ENCODE assay signal across 8 cellular contexts in genomic region chr3:66582721-66583141, GRCh38.
DNase-seq lines count a peak whose midpoint lies in the region; ATAC-seq and TF ChIP-seq lines count a peak whose summit lies in the region.

No MANE protein-coding gene starts in this region.

- ATAC-seq in GM18505 (IDR thresholded peaks at IDR 0.05; ENCODE audit: unreplicated experiment) (peak; percentile 98), HG02852 (IDR thresholded peaks at IDR 0.05; ENCODE audit: unreplicated experiment) (peak; percentile 95)

- DNase-seq in SJCRH30 (peak; percentile 28 to 47), astrocyte of the spinal cord (ENCODE audit: low read depth, low spot score) (peak; percentile 72), NCI-H2171 treated with DMSO at 0.1 percent for 48 hours (lab: John Stamatoyannopoulos, UW) (no peak), hepatic stellate cell (ENCODE audit: low spot score) (no peak), cerebellar nuclear complex (lab: John Stamatoyannopoulos, UW) (no peak)
- peak; percentile 43 for DNase-seq in stimulated activated CD8-positive, alpha-beta memory T cell treated with anti-CD3 and anti-CD28 coated beads, Interleukin-4, amount 100 ng/mL, for 48 hours

- TF ChIP-seq POLR2A in GM18505 (IDR thresholded peaks at IDR 0.05; ENCODE audit: borderline replicate concordance, extremely low read depth, insufficient read depth, insufficient read length): no peak

- no peaks in the 10 kb centered on the region for H3K9me3 ChIP-seq in SJCRH30 (replicated peaks)

- no peak overlapping the region for H3K27ac ChIP-seq in SJCRH30

- H3K27me3 ChIP-seq in SJCRH30: no peaks in the 10 kb centered on the region

- H3K36me3 ChIP-seq in SJCRH30: no peaks in the 10 kb centered on the region

- in situ Hi-C loops in astrocyte of the spinal cord (cut with HindIII; ENCODE audit: low sequenced_read_pairs): no loop called here

- TF ChIP-seq CTCF in astrocyte of the spinal cord (IDR thresholded peaks at IDR 0.05; ENCODE audit: low read depth, low read length): no peak

- H3K4me1 ChIP-seq in SJCRH30: no peaks in the 10 kb centered on the region

- H3K4me3 ChIP-seq in SJCRH30 (no peak overlapping the region), astrocyte of the spinal cord (ENCODE audit: low read depth, low read length) (no peak overlapping the region)

Comparison
In these comparisons a context has a peak if more than half of its experiments do, and no peak if none do; other contexts are left out.
1. DNase-seq: peak in SJCRH30 (2 of 2), astrocyte of the spinal cord (single experiment) and stimulated activated CD8-positive, alpha-beta memory T cell treated with anti-CD3 and anti-CD28 coated beads, Interleukin-4, amount 100 ng/mL, for 48 hours (single experiment); none in NCI-H2171 treated with DMSO at 0.1 percent for 48 hours (single experiment), hepatic stellate cell (single experiment) and cerebellar nuclear complex (0 of 2).